ENCODE assay signal across 8 cellular contexts in the genomic region with DNA sequence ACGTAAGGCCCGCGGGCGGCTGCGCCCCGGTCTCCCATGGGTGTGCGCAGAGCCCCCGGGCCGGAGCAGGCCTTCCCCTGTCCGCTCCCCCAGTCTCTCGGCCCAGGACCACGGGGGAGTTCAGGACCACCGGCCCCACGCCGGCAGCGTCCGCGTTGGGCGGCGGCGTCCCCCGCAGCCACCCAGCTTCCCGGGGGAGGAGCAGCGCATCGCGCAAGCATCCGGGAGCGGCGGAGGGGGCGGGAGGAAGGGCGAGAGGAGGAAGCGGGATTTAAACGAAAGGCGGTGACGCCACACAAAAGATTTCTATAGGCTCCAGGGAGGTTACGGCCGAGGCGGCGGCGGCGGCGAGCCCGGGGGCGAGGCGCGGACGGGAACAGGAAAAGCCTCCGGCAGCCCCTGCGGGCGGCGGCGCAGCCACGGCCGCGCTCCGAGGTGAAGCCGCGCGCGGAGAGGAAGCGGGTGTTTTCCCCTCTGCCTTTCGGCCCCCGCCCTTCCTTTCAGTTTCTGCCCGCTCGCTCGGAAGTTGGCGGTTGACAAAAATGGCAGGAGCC. TPM values are rescaled to one million over a fixed set of nuclear protein-coding genes. Genes with fewer than 3 reads are reported as not detected.
DNase-seq lines count a peak whose midpoint lies in the region; ATAC-seq and TF ChIP-seq lines count a peak whose summit lies in the region.

A gene (plus strand): TSS at position 298 of the 554 bp plus-strand sequence. CDS start 1,349 bp downstream, outside the sequence.

- WGBS in suprapubic skin: 0% methylated on average over 1 of the region's 67 CpGs

- H3K4me3 Mint-ChIP-seq in HFFc6: peak within 1 kb of the TSS; percentile 93

- DNase-seq in GM06990 (ENCODE audit: extremely low read depth, insufficient read length): peak; percentile 96
- DNase-seq in HFFc6: peak; percentile 85
- DNase-seq in NCI-H1048 (lab: John Stamatoyannopoulos, UW): peak; percentile 46
- peak; percentile 79 for DNase-seq in activated naive CD4-positive, alpha-beta T cell treated with anti-CD3 and anti-CD28 coated beads, Interleukin-2, amount 50 U/mL, for 16 hours
- peak; percentile 81 for DNase-seq in globus pallidus (ENCODE audit: low spot score)
- DNase-seq in omental fat pad (ENCODE audit: low spot score): peak; percentile 61
- peak; percentile 93 to 94 for DNase-seq in suprapubic skin (ENCODE audit: low spot score in 2 of 2)

- ATAC-seq in SK-N-SH treated with all-trans-retinoic acid at 6 μM for 48 hours (peak; percentile 91), omental fat pad (ENCODE audit: low FRiP score) (peak; percentile 85)

- TF ChIP-seq CTCF in GM06990 (IDR thresholded peaks at IDR 0.05; ENCODE audit: insufficient read depth, low read length, poor library complexity, severe bottlenecking) (no peak), HFFc6 (IDR thresholded peaks at IDR 0.05) (no peak), omental fat pad (IDR thresholded peaks at IDR 0.05) (no peak), suprapubic skin (IDR thresholded peaks at IDR 0.05) (no peak)

- H3K9me3 ChIP-seq in suprapubic skin: no peaks in the 10 kb centered on the region

- peaks cover 47% of the 10 kb centered on the region for H3K4me1 ChIP-seq in suprapubic skin

- no peaks in the 10 kb centered on the region; the same call in 1 of the 2 replicates for H3K27me3 Mint-ChIP-seq in HFFc6 (ENCODE audit: insufficient read depth)

- H3K27me3 ChIP-seq in GM06990 (replicated peaks; ENCODE audit: control insufficient read depth, insufficient read depth, low read length) (no peaks in the 10 kb centered on the region), suprapubic skin (no peaks in the 10 kb centered on the region)

- TF ChIP-seq EP300 in suprapubic skin (IDR thresholded peaks at IDR 0.05): no peak

- H3K36me3 ChIP-seq in GM06990 (ENCODE audit: control insufficient read depth, insufficient read depth, low read length): peaks cover 4% of the 10 kb centered on the region; the same call in 1 of the 2 replicates
- H3K36me3 ChIP-seq in suprapubic skin: peaks cover 10% of the 10 kb centered on the region

- H3K27ac ChIP-seq in suprapubic skin: peak within 1 kb of the TSS; percentile 97

- peaks cover 40% of the 10 kb centered on the region for H3K4me1 Mint-ChIP-seq in HFFc6 (ENCODE audit: low read depth)

- H3K36me3 Mint-ChIP-seq in HFFc6 (ENCODE audit: low read depth): peaks cover 16% of the 10 kb centered on the region; the same call in 1 of the 2 replicates

- TF ChIP-seq POLR2A in suprapubic skin (IDR thresholded peaks at IDR 0.05): peak; percentile 71 to 76

- peak within 1 kb of the TSS; percentile 69 for H3K4me3 ChIP-seq in GM06990 (replicated peaks; ENCODE audit: low read depth, low read length)
- H3K4me3 ChIP-seq in suprapubic skin: peak within 1 kb of the TSS; percentile 70

- peak within 1 kb of the TSS; percentile 94 for H3K27ac Mint-ChIP-seq in HFFc6

- peaks cover 4% of the 10 kb centered on the region for H3K9me3 Mint-ChIP-seq in HFFc6

TF ChIP-seq in SK-N-SH treated with all-trans-retinoic acid at 6 μM for 48 hours, 23 proteins besides CTCF, POLR2A, EP300 and RAD21:
- TF ChIP-seq, protein P1, sequence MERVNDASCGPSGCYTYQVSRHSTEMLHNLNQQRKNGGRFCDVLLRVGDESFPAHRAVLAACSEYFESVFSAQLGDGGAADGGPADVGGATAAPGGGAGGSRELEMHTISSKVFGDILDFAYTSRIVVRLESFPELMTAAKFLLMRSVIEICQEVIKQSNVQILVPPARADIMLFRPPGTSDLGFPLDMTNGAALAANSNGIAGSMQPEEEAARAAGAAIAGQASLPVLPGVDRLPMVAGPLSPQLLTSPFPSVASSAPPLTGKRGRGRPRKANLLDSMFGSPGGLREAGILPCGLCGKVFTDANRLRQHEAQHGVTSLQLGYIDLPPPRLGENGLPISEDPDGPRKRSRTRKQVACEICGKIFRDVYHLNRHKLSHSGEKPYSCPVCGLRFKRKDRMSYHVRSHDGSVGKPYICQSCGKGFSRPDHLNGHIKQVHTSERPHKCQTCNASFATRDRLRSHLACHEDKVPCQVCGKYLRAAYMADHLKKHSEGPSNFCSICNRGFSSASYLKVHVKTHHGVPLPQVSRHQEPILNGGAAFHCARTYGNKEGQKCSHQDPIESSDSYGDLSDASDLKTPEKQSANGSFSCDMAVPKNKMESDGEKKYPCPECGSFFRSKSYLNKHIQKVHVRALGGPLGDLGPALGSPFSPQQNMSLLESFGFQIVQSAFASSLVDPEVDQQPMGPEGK (CRISPR knock-in tag; IDR thresholded peaks at IDR 0.05; ENCODE audit: borderline replicate concordance): peak; percentile 79; the same call in 1 of the 2 replicates
- TF ChIP-seq ZC3H10 (CRISPR knock-in tag; IDR thresholded peaks at IDR 0.05): no peak

RNA-seq across cellular contexts. Expression of the gene that starts here (rescaled TPM):
- 10 to 100 TPM in 5 of 6 experiments, 1 to 10 TPM in 1; 8.8 to 14.3 (median 12.7) TPM for total RNA-seq in HFFc6 (2021; fragmentation: NEBNext Ultra II Directional; extraction: Animal tissue kit (Norgen Biotek cat#: 25700))
- 10 to 100 TPM; 39.0 to 59.4 (median 41.8) TPM for total RNA-seq in omental fat pad
- total RNA-seq in suprapubic skin: 10 to 100 TPM in 3 of 4 donors, 1 to 10 TPM in 1; 9.4 to 16.6 (median 11.5) TPM

Comparison
In these comparisons a context has a peak if more than half of its experiments do, and no peak if none do; other contexts are left out.
1. Peak in every context shown above with its lines: DNase-seq, ATAC-seq, H3K4me3 ChIP-seq and H3K27ac ChIP-seq.
2. DNase-seq: peak in every context shown above with its lines; median percentile 96 in GM06990; 94 in suprapubic skin; 85 in HFFc6; 81 in globus pallidus; 79 in activated naive CD4-positive, alpha-beta T cell treated with anti-CD3 and anti-CD28 coated beads, Interleukin-2, amount 50 U/mL, for 16 hours; 61 in omental fat pad; 46 in NCI-H1048.